ENCODE assay signal across 10 cellular contexts in the genomic region with DNA sequence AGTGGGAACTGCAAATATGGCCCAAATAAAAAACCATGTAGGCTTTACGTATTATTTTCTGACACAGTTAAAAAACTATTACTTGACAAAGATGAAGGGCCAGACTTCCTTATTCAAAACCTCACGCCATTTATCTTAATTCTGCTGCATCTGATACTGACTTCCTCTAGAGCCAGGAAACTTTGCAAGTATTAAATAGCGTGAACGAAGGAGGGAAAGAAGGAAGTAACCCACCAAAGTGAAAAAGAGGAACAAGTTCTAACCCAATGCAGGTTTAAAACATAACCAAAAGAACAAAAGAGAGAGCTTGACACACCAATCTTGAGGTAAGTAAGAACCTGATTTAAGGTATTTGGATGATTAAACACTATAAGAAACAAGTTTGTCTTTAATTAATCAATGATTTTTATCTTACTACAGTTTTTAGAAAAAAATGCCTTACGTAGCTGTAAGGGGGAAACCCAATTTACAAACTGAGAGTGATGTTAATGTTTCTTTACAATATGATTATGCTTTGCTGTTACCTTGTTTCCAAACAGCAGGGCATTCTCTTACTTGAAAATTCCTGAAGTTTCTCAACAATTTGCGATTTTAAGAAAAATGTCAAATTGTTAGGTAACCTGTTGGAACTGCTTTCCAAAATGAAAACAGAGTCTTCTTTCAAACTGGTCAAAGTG. TPM values are rescaled to one million over a fixed set of nuclear protein-coding genes. Genes with fewer than 3 reads are reported as not detected.
DNase-seq lines count a peak whose midpoint lies in the region; ATAC-seq and TF ChIP-seq lines count a peak whose summit lies in the region.
"Had no signal": no experiment of that assay in that cellular context is flagged by ENCODE, and none has a peak within 500 bp of the region (broad histone marks: within the 10 kb centered on the region; RNA-seq: fewer than 3 reads in every experiment).

A gene (plus strand): TSS at position 220 of the 677 bp plus-strand sequence. CDS start 3,102 bp downstream, outside the sequence.

- DNase-seq in MV-4-11 (lab: John Stamatoyannopoulos, UW) = peak; percentile 94
- no peak for DNase-seq in mesothelial cell of epicardium (ENCODE audit: low spot score in 2 of 2, unreplicated experiment in 2 of 2)
- no peak for DNase-seq in activated T-cell treated with anti-CD3 and anti-CD28 coated beads, Interleukin-2, amount 50 U/mL, for 24 hours
- no peak for DNase-seq in SW480 (ENCODE audit: low spot score)
- no peak for DNase-seq in activated effector memory CD4-positive, alpha-beta T cell treated with Interleukin-2 at 50 U/mL for 16 hours
- no peak for DNase-seq in NCI-H2107 treated with DMSO at 0.1 percent for 48 hours (lab: John Stamatoyannopoulos, UW; ENCODE audit: unreplicated experiment)

- peaks cover 9% of the 10 kb centered on the region for H3K27me3 Mint-ChIP-seq in mesothelial cell of epicardium (ENCODE audit: low read depth)
- peaks cover 30% of the 10 kb centered on the region for H3K27me3 Mint-ChIP-seq in activated T-cell treated with anti-CD3 and anti-CD28 coated beads, Interleukin-2, amount 50 U/mL, for 24 hours

- peaks cover 12% of the 10 kb centered on the region for H3K4me1 Mint-ChIP-seq in mesothelial cell of epicardium
- H3K4me1 Mint-ChIP-seq in activated T-cell treated with anti-CD3 and anti-CD28 coated beads, Interleukin-2, amount 50 U/mL, for 24 hours (ENCODE audit: low read depth) = peaks cover 2% of the 10 kb centered on the region

- H3K27ac Mint-ChIP-seq in mesothelial cell of epicardium = peak within 1 kb of the TSS; percentile 57
- no peak within 1 kb of the TSS for H3K27ac Mint-ChIP-seq in activated T-cell treated with anti-CD3 and anti-CD28 coated beads, Interleukin-2, amount 50 U/mL, for 24 hours

- H3K4me3 Mint-ChIP-seq in mesothelial cell of epicardium = no peak within 1 kb of the TSS
- no peak within 1 kb of the TSS for H3K4me3 Mint-ChIP-seq in activated T-cell treated with anti-CD3 and anti-CD28 coated beads, Interleukin-2, amount 50 U/mL, for 24 hours

- no peak for TF ChIP-seq CTCF in mesothelial cell of epicardium (IDR thresholded peaks at IDR 0.05; ENCODE audit: unreplicated experiment)

- H3K36me3 Mint-ChIP-seq in mesothelial cell of epicardium = no peaks in the 10 kb centered on the region
- no peaks in the 10 kb centered on the region for H3K36me3 Mint-ChIP-seq in activated T-cell treated with anti-CD3 and anti-CD28 coated beads, Interleukin-2, amount 50 U/mL, for 24 hours (ENCODE audit: low read depth)

- ATAC-seq in GM18868 (IDR thresholded peaks at IDR 0.05; ENCODE audit: unreplicated experiment) (peak; percentile 91), HG02852 (IDR thresholded peaks at IDR 0.05; ENCODE audit: unreplicated experiment) (peak; percentile 92)

- no peaks in the 10 kb centered on the region for H3K9me3 Mint-ChIP-seq in mesothelial cell of epicardium
- H3K9me3 Mint-ChIP-seq in activated T-cell treated with anti-CD3 and anti-CD28 coated beads, Interleukin-2, amount 50 U/mL, for 24 hours = no peaks in the 10 kb centered on the region

RNA-seq across cellular contexts. Expression of the gene that starts here (rescaled TPM):
- total RNA-seq in mesothelial cell of epicardium = 1.3 to 2.0 TPM (median 1.6 TPM) in 3 replicates
- total RNA-seq: bronchial epithelial cell, LHCN-M2 had no signal
